In the genomic region with DNA sequence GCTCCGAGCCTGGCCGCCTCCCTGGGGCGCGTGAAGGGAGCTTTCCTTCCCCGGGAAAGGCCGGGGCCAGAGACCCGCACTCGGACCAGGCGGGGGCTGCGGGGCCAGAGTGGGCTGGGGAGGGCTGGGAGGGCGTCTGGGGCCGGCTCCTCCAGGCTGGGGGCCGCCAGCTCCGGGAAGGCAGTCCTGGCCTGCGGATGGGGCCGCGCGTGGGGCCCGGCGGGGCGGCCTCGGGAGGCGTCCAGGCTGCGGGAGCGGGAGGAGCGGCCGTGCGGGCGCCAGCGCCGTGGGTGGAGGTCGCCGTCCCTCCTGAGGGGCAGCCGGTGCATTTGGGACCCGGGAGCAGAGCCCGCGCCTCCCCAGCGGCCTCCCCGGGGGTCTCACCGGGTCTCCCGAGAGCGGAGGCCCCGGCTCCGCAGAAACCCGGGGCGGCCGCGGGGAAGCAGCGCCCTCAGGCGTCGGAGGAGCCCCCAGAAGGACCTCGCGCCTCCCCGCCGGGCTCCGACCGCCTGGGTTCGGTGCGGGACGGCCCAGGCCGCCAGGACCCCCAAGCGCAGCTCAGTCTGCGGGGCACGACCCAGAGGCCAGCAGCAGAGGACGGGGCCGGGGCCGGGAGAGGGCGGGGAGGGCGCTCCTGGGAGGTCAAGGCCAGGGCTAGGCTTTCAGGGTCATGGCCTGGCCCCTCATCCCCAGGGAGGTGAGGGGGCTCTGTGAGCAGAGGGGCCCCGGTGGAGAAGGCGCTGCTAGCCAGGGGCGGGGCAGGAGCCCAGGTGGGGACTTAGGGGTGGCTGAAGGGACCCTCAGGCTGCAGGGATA, we compare ENCODE assay signal across 8 cellular contexts. TPM values are rescaled to one million over a fixed set of nuclear protein-coding genes. Genes with fewer than 3 reads are reported as not detected.
DNase-seq lines count a peak whose midpoint lies in the region; ATAC-seq, FAIRE-seq and TF ChIP-seq lines count a peak whose summit lies in the region.

No MANE protein-coding gene starts in this region.

- DNase-seq in A549 (ENCODE audit: low read depth in 1 of 2, low spot score in 1 of 2) (no peak), GM23338 (ENCODE audit: low spot score) (no peak), activated B cell treated with CpG ODN at 0.5 μM for 24 hours (peak; percentile 85), coronary artery (ENCODE audit: low spot score) (no peak), suprapubic skin (ENCODE audit: low spot score in 2 of 2) (no peak)

- no peak overlapping the region for H3K27ac Mint-ChIP-seq in GM23338
- H3K27ac Mint-ChIP-seq in activated B cell treated with CpG ODN at 0.5 μM for 24 hours = peak overlapping the region; percentile 61

- H3K36me3 ChIP-seq in GM23338 (ENCODE audit: insufficient read depth) (no peaks in the 10 kb centered on the region), mesodermal cell (ENCODE audit: control insufficient read depth, insufficient read depth, low read length) (no peaks in the 10 kb centered on the region), suprapubic skin (no peaks in the 10 kb centered on the region)

- TF ChIP-seq POLR2A in A549 (IDR thresholded peaks at IDR 0.05; ENCODE audit: low read length) (no peak), suprapubic skin (IDR thresholded peaks at IDR 0.05) (no peak)

- CTCF ChIA-PET in A549 (lab: Yijun Ruan, JAX) (interaction anchor here (0.7 to 5.1 kb wide), 28 partner anchors 13 to 557 kb away, joined by 3 to 50 read pairs (median 3); a partner anchor contains a TSS), activated B cell treated with CpG ODN at 0.5 μM for 24 hours (lab: Charles Lee) (interaction anchor here (0.7 to 5.0 kb wide), 23 partner anchors 12 to 635 kb away, joined by 3 to 97 read pairs (median 6); a partner anchor contains a TSS)

- H3K79me2 ChIP-seq in GM23338 (replicated peaks; ENCODE audit: insufficient read depth) = no peaks in the 10 kb centered on the region

- H3K4me1 Mint-ChIP-seq in GM23338 (peaks cover 31% of the 10 kb centered on the region), activated B cell treated with CpG ODN at 0.5 μM for 24 hours (peaks cover 45% of the 10 kb centered on the region)

- H3F3A ChIP-seq in GM23338 (replicated peaks; ENCODE audit: low read depth) = no peaks in the 10 kb centered on the region; the same call in 1 of the 2 replicates

- peak; percentile 48 to 81 for TF ChIP-seq RAD21 in A549 (conservative IDR thresholded peaks at IDR 0.05 in 1 of 2, IDR thresholded peaks at IDR 0.05 in 1 of 2)

- H3K36me3 Mint-ChIP-seq in GM23338 (ENCODE audit: low read depth) (no peaks in the 10 kb centered on the region), activated B cell treated with CpG ODN at 0.5 μM for 24 hours (ENCODE audit: low read depth) (no peaks in the 10 kb centered on the region)

- no peak for FAIRE-seq in A549 (lab: Jason Lieb, UNC)

- H3K9me3 ChIP-seq in A549 = no peaks in the 10 kb centered on the region
- H3K9me3 ChIP-seq in mesodermal cell (ENCODE audit: control insufficient read depth, low read length) = no peaks in the 10 kb centered on the region
- no peaks in the 10 kb centered on the region for H3K9me3 ChIP-seq in suprapubic skin

- H3K9me2 ChIP-seq in GM23338 (ENCODE audit: insufficient read depth) = no peaks in the 10 kb centered on the region

- H3K4me2 ChIP-seq in A549 = peak overlapping the region; percentile 78
- H3K4me2 ChIP-seq in GM23338 = peak overlapping the region; percentile 90; the same call in 1 of the 2 replicates

- H3K27me3 ChIP-seq in GM23338 (ENCODE audit: insufficient read depth) (peaks cover 73% of the 10 kb centered on the region), suprapubic skin (peaks cover 60% of the 10 kb centered on the region)

- TF ChIP-seq CTCF in A549 (IDR thresholded peaks at IDR 0.05) = peak; percentile 58
- TF ChIP-seq CTCF in GM23338 (conservative IDR thresholded peaks at IDR 0.05; ENCODE audit: low read depth in 2 of 2) = peak in 1 of 2 experiments; percentile 67; a peak in 2 of 4 replicates
- TF ChIP-seq CTCF in activated B cell treated with CpG ODN at 0.5 μM for 24 hours (IDR thresholded peaks at IDR 0.05) = peak; percentile 24
- peak; percentile 46 for TF ChIP-seq CTCF in coronary artery (IDR thresholded peaks at IDR 0.05)
- TF ChIP-seq CTCF in suprapubic skin (IDR thresholded peaks at IDR 0.05) = peak in 1 of 2 donors; percentile 45

- intact Hi-C loops in activated B cell treated with CpG ODN at 0.5 μM for 24 hours (cut with micrococcal nuclease) = loop anchor here (1.0 to 10.0 kb wide), 9 partner anchors 18 to 1218 kb away; a partner anchor contains a TSS

- H3K27me3 Mint-ChIP-seq in GM23338 (ENCODE audit: insufficient read depth, low read depth, poor library complexity) (peaks cover 67% of the 10 kb centered on the region), activated B cell treated with CpG ODN at 0.5 μM for 24 hours (no peaks in the 10 kb centered on the region)

- H3K27ac ChIP-seq in A549 = peak overlapping the region; percentile 75 to 98
- no peak overlapping the region for H3K27ac ChIP-seq in GM23338 (ENCODE audit: low read depth)
- H3K27ac ChIP-seq in coronary artery = no peak overlapping the region
- H3K27ac ChIP-seq in mesodermal cell (ENCODE audit: low read depth, low read length, severe bottlenecking) = no peak overlapping the region
- peak overlapping the region; percentile 3 for H3K27ac ChIP-seq in suprapubic skin

- H3K9me3 Mint-ChIP-seq in GM23338 (no peaks in the 10 kb centered on the region), activated B cell treated with CpG ODN at 0.5 μM for 24 hours (no peaks in the 10 kb centered on the region)

- peak overlapping the region; percentile 38 for H3K4me3 ChIP-seq in A549
- H3K4me3 ChIP-seq in GM23338 = peak overlapping the region; percentile 61
- H3K4me3 ChIP-seq in coronary artery = peak overlapping the region; percentile 69
- peak overlapping the region; percentile 28 for H3K4me3 ChIP-seq in mesodermal cell (ENCODE audit: extremely low read depth, insufficient read depth, low read length, poor library complexity, severe bottlenecking)
- H3K4me3 ChIP-seq in suprapubic skin = peak overlapping the region; percentile 48

- H2AFZ ChIP-seq in GM23338 = no peak overlapping the region

- H3K4me1 ChIP-seq in A549 (peaks cover 26% of the 10 kb centered on the region), GM23338 (ENCODE audit: insufficient read depth) (peaks cover 20% of the 10 kb centered on the region; the same call in 1 of the 2 replicates), mesodermal cell (ENCODE audit: control insufficient read depth, insufficient read depth, low read length, poor library complexity, severe bottlenecking) (peaks cover 23% of the 10 kb centered on the region), suprapubic skin (peaks cover 43% of the 10 kb centered on the region)

- H3K4me3 Mint-ChIP-seq in GM23338 (peak overlapping the region; percentile 5; the same call in 2 of the 3 replicates), activated B cell treated with CpG ODN at 0.5 μM for 24 hours (peak overlapping the region; percentile 88)

- WGBS in A549 (ENCODE audit: missing lambda C conversion rate) = 16% methylated on average over 9 of the region's 72 CpGs
- 1 to 8% methylated on average over 33 to 65 of the region's 72 CpGs for WGBS in mesodermal cell (ENCODE audit: insufficient coverage in 2 of 2), 2 experiments
- WGBS in suprapubic skin = 29% methylated on average over 3 of the region's 72 CpGs

- TF ChIP-seq EP300 in A549 (IDR thresholded peaks at IDR 0.05) = no peak
- TF ChIP-seq EP300 in suprapubic skin (IDR thresholded peaks at IDR 0.05) = no peak

- H4K20me1 ChIP-seq in GM23338 (replicated peaks; ENCODE audit: insufficient read depth) = no peaks in the 10 kb centered on the region

- ATAC-seq in A549 (peak in 1 of 2 experiments; percentile 68; a peak in 3 of 6 replicates), GM23338 (peak; percentile 33), activated B cell treated with CpG ODN at 0.5 μM for 24 hours (ENCODE audit: low read depth) (peak; percentile 40), GM18519 (IDR thresholded peaks at IDR 0.05; ENCODE audit: low FRiP score, unreplicated experiment) (no peak), HG03521 (IDR thresholded peaks at IDR 0.05; ENCODE audit: unreplicated experiment) (no peak)

- POLR2A ChIA-PET in A549 (lab: Yijun Ruan, JAX) = no interaction called here
- POLR2A ChIA-PET in activated B cell treated with CpG ODN at 0.5 μM for 24 hours (lab: Charles Lee) = interaction anchor here (0.6 to 7.6 kb wide), 17 partner anchors 13 to 843 kb away, joined by 3 to 84 read pairs (median 7); a partner anchor contains a TSS

RNA-seq across cellular contexts. Expression of a gene that starts 7.3 kb away (rescaled TPM):
- 12.7 and 26.9 TPM in 2 replicates for polyA plus RNA-seq in A549 (2011; rRNA removed)
- polyA plus RNA-seq in A549 (2012; cell fraction: cytosol; rRNA removed) = 46.9 and 53.8 TPM in 2 replicates
- polyA plus RNA-seq in A549 (2012; cell fraction: nucleus; rRNA removed) = 34.0 and 36.1 TPM in 2 replicates
- 40.4 to 43.1 TPM (median 40.6 TPM) in 3 replicates for polyA plus RNA-seq in A549 (2017; fragmentation: RNase III; extraction: RNeasy Plus Mini Kit Qiagen cat#74134 plus additional on column Dnase treatment)
- 6.0 and 9.4 TPM in 2 replicates for polyA minus RNA-seq in A549 (2011; rRNA and poly(A)+ RNA removed)
- total RNA-seq in GM23338 (2014; rRNA removed; shearing (Covaris generic)) = 36.3 and 41.5 TPM in 2 replicates
- polyA plus RNA-seq in GM23338 (2016; fragmentation: Nextera tagmentation; extraction: Ambion mirVana) = 46.9 and 48.0 TPM in 2 replicates
- total RNA-seq in activated B cell treated with CpG ODN at 0.5 μM for 24 hours = 26.0 and 34.7 TPM in 2 replicates
- 27.2 TPM for polyA plus RNA-seq in mesodermal cell (2013, experiment 1 of 2)
- polyA plus RNA-seq in mesodermal cell (2013, experiment 2 of 2) = 23.0 TPM
- total RNA-seq in suprapubic skin = 10 to 100 TPM; 13.4 to 16.9 (median 14.4) TPM

RNA-seq across cellular contexts. Expression of a gene that starts 11.9 kb away (rescaled TPM):
- polyA plus RNA-seq in A549 (2011; rRNA removed) (0.59 and 0.62 TPM in 2 replicates), A549 (2017; fragmentation: RNase III; extraction: RNeasy Plus Mini Kit Qiagen cat#74134 plus additional on column Dnase treatment) (0.34 to 0.54 TPM (median 0.46 TPM) in 3 replicates), GM23338 (2016; fragmentation: Nextera tagmentation; extraction: Ambion mirVana) (0.40 and 0.44 TPM in 2 replicates)
- 0.27 and 0.32 TPM in 2 replicates for polyA plus RNA-seq in A549 (2012; cell fraction: cytosol; rRNA removed)
- 0.65 and 1.1 TPM in 2 replicates for polyA plus RNA-seq in A549 (2012; cell fraction: nucleus; rRNA removed)
- polyA minus RNA-seq in A549 (2011; rRNA and poly(A)+ RNA removed) = 0.29 and 1.1 TPM in 2 replicates
- total RNA-seq in GM23338 (2014; rRNA removed; shearing (Covaris generic)) = 0.63 TPM in 1 of 2 replicates, not detected in the other
- total RNA-seq in activated B cell treated with CpG ODN at 0.5 μM for 24 hours (124 and 131 TPM in 2 replicates), suprapubic skin (10 to 100 TPM; 11.2 to 18.8 (median 15.3) TPM)
- polyA plus RNA-seq in mesodermal cell (2013, experiment 1 of 2) = 2.4 TPM
- 1.5 TPM for polyA plus RNA-seq in mesodermal cell (2013, experiment 2 of 2)

RNA-seq across cellular contexts. Expression of a gene that starts 59.1 kb away (rescaled TPM):
- 97.6 and 99.4 TPM in 2 replicates for polyA plus RNA-seq in A549 (2011; rRNA removed)
- 49.3 and 65.6 TPM in 2 replicates for polyA plus RNA-seq in A549 (2012; cell fraction: cytosol; rRNA removed)
- 52.1 and 60.9 TPM in 2 replicates for polyA plus RNA-seq in A549 (2012; cell fraction: nucleus; rRNA removed)
- 93.2 to 103 TPM (median 98.7 TPM) in 3 replicates for polyA plus RNA-seq in A549 (2017; fragmentation: RNase III; extraction: RNeasy Plus Mini Kit Qiagen cat#74134 plus additional on column Dnase treatment)
- 51.4 and 52.1 TPM in 2 replicates for polyA minus RNA-seq in A549 (2011; rRNA and poly(A)+ RNA removed)
- 168 and 172 TPM in 2 replicates for total RNA-seq in GM23338 (2014; rRNA removed; shearing (Covaris generic))
- 96.0 and 99.9 TPM in 2 replicates for polyA plus RNA-seq in GM23338 (2016; fragmentation: Nextera tagmentation; extraction: Ambion mirVana)
- 35.3 and 36.6 TPM in 2 replicates for total RNA-seq in activated B cell treated with CpG ODN at 0.5 μM for 24 hours
- polyA plus RNA-seq in mesodermal cell (2013, experiment 1 of 2) = 463 TPM
- 473 TPM for polyA plus RNA-seq in mesodermal cell (2013, experiment 2 of 2)
- 100 to 1,000 TPM; 114 to 172 (median 143) TPM for total RNA-seq in suprapubic skin

Comparison
In these comparisons a context has a peak if more than half of its experiments do, and no peak if none do; other contexts are left out.
1. ATAC-seq: peak in GM23338 (single experiment) and activated B cell treated with CpG ODN at 0.5 μM for 24 hours (single experiment); none in GM18519 (single experiment) and HG03521 (single experiment).
2. H3K27ac ChIP-seq: peak in A549 (2 of 2) and suprapubic skin (single experiment); none in GM23338 (single experiment), coronary artery (0 of 2) and mesodermal cell (single experiment).
3. Peak in every context shown above with its lines, with median percentiles within 50 percentile points of each other: H3K4me3 ChIP-seq.